In genomic region chr5:77356740-77357139, GRCh38 we compare ENCODE assay signal across 8 cellular contexts.
A peak's percentile ranks its signal among the peaks of the same experiment; 100 is the strongest.
DNase-seq lines count a peak whose midpoint lies in the region; ATAC-seq, FAIRE-seq and TF ChIP-seq lines count a peak whose summit lies in the region.

No MANE protein-coding gene starts in this region.

- 69 to 70% methylated on average over 3 of the region's 3 CpGs for WGBS in heart right ventricle, 2 donors

- no peaks in the 10 kb centered on the region for H3K9me3 ChIP-seq in ascending aorta
- no peaks in the 10 kb centered on the region for H3K9me3 ChIP-seq in heart right ventricle

- ATAC-seq in HG03135 (IDR thresholded peaks at IDR 0.05; ENCODE audit: unreplicated experiment), result peak; percentile 88
- ATAC-seq in heart right ventricle, result no peak

- peak; percentile 91 for FAIRE-seq in GM19239 (lab: Jason Lieb, UNC)

- H3K4me3 ChIP-seq in ascending aorta, result no peak overlapping the region
- no peak overlapping the region for H3K4me3 ChIP-seq in heart right ventricle

- no peaks in the 10 kb centered on the region for H3K27me3 ChIP-seq in ascending aorta
- no peaks in the 10 kb centered on the region for H3K27me3 ChIP-seq in heart right ventricle

- no peaks in the 10 kb centered on the region for H3K36me3 ChIP-seq in ascending aorta
- H3K36me3 ChIP-seq in heart right ventricle, result no peaks in the 10 kb centered on the region

- H3K4me1 ChIP-seq in ascending aorta, result peaks cover 2 to 29% of the 10 kb centered on the region in 2 donors
- H3K4me1 ChIP-seq in heart right ventricle, result peaks cover 0 to 11% (median 0%) of the 10 kb centered on the region in 9 donors

- intact Hi-C loops in ascending aorta (cut with DNase I) (loop anchor here (5.0 kb wide), 3 partner anchors 46 to 144 kb away; partner anchors contain the start of gene PDE8B), heart right ventricle (cut with DNase I) (no loop called here)

- no peak for TF ChIP-seq CTCF in ascending aorta (IDR thresholded peaks at IDR 0.05)
- TF ChIP-seq CTCF in heart right ventricle (IDR thresholded peaks at IDR 0.05), result no peak

- DNase-seq in AG20443 (ENCODE audit: low spot score) (peak; percentile 34), GM19239 (ENCODE audit: insufficient read length, low spot score) (peak; percentile 30), ascending aorta (ENCODE audit: low spot score in 2 of 2) (peak in 1 of 2 donors; percentile 68), NCI-H2227 (lab: John Stamatoyannopoulos, UW; ENCODE audit: unreplicated experiment) (no peak), NCI-H510A treated with DMSO at 0.1 percent for 48 hours (lab: John Stamatoyannopoulos, UW) (no peak), heart right ventricle (no peak)
- no peak for DNase-seq in activated CD4-positive, CD25-positive, alpha-beta regulatory T cell treated with anti-CD3 and anti-CD28 coated beads, Interleukin-2, amount 50 U/mL, for 72 hours

- H3K27ac ChIP-seq in ascending aorta (peak overlapping the region; percentile 63 to 70), heart right ventricle (no peak overlapping the region)

Comparison
In these comparisons a context has a peak if more than half of its experiments do, and no peak if none do; other contexts are left out.
1. DNase-seq: peak in AG20443 (single experiment) and GM19239 (single experiment); none in NCI-H2227 (single experiment), activated CD4-positive, CD25-positive, alpha-beta regulatory T cell treated with anti-CD3 and anti-CD28 coated beads, Interleukin-2, amount 50 U/mL, for 72 hours (single experiment), NCI-H510A treated with DMSO at 0.1 percent for 48 hours (single experiment) and heart right ventricle (0 of 2).
2. H3K27ac ChIP-seq: peak in ascending aorta (2 of 2); none in heart right ventricle (0 of 10).